Comparison of ENCODE assay signal across 23 cellular contexts in the genomic region with DNA sequence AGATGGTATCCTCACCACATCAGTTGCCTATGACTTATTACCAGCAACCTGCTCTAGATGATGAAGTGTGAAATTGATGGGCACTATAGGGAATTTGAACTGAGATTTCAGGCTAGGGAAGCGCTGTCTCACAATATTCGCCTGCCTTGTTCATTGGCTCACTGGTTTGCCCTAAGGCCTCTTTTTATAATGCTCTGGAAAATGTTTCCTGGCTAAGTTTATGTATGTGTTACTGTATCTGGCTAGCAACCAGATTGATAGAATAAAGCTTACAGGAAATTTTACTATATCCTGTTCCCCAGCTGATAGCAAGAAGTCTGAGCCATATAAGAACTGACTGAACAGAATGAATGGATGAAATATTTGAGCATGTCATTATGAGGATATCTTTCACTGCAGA.
DNase-seq lines count a peak whose midpoint lies in the region; ATAC-seq, FAIRE-seq and TF ChIP-seq lines count a peak whose summit lies in the region.
"Had no signal": no experiment of that assay in that cellular context is flagged by ENCODE, and none has a peak within 500 bp of the region (broad histone marks: within the 10 kb centered on the region; RNA-seq: fewer than 3 reads in every experiment).

No MANE protein-coding gene starts in this region.

- intact Hi-C loops in IMR-90 (cut with micrococcal nuclease) (no loop called here), endothelial cell of umbilical vein (cut with micrococcal nuclease) (no loop called here)
- intact Hi-C loops in activated T-helper 1 cell treated with anti-CD3 and anti-CD28 coated beads, Interleukin-12 subunit alpha, Interleukin-12 subunit beta, Interleukin-2, Interleukin-4 antibody, amounts not matched to agents 30 ng/mL and 10 ng/mL and 1 ng/mL, durations not matched to agents 14 hours and 24 hours and 36 hours (cut with micrococcal nuclease): no loop called here

- no peak overlapping the region for H2BK12ac ChIP-seq in mesenchymal stem cell (ENCODE audit: low read length in 2 of 2)

- H4K91ac ChIP-seq in IMR-90 (ENCODE audit: insufficient read depth, low read depth, low read length): no peak overlapping the region
- H4K91ac ChIP-seq in mesenchymal stem cell (ENCODE audit: low read length): no peak overlapping the region

- H2BK15ac ChIP-seq in IMR-90 (ENCODE audit: low read depth, low read length) (no peak overlapping the region), mesenchymal stem cell (ENCODE audit: low read depth, poor library complexity, severe bottlenecking) (no peak overlapping the region)

- H3K9me1 ChIP-seq in IMR-90 (ENCODE audit: insufficient read depth, low read length): no peaks in the 10 kb centered on the region
- no peaks in the 10 kb centered on the region for H3K9me1 ChIP-seq in endothelial cell of umbilical vein (replicated peaks; ENCODE audit: control insufficient read depth, extremely low read depth, insufficient read depth, low read length)

- H4K8ac ChIP-seq in IMR-90 (ENCODE audit: low read depth in 2 of 2, low read length in 2 of 2) (no peak overlapping the region), mesenchymal stem cell (ENCODE audit: low read length) (peak overlapping the region; percentile 5)

- H3K4ac ChIP-seq in IMR-90 (ENCODE audit: low read depth, low read length) (no peak overlapping the region), mesenchymal stem cell (ENCODE audit: low read depth in 1 of 2, low read length in 2 of 2) (no peak overlapping the region)

- DNase-seq in BE2C: peak; percentile 31
- DNase-seq in IMR-90: no peak
- DNase-seq in endothelial cell of umbilical vein (ENCODE audit: low read depth, low spot score): peak; percentile 75
- no peak for DNase-seq in mesenchymal stem cell
- DNase-seq in activated T-helper 1 cell treated with anti-CD3 and anti-CD28 coated beads, Interleukin-12 subunit alpha, Interleukin-12 subunit beta, Interleukin-2, Interleukin-4 antibody, amounts not matched to agents 30 ng/mL and 10 ng/mL and 1 ng/mL, durations not matched to agents 14 hours and 24 hours and 36 hours (ENCODE audit: low spot score): no peak
- DNase-seq in activated CD8-positive, alpha-beta memory T cell treated with anti-CD3 and anti-CD28 coated beads, Interleukin-2, amount 10 ng/mL, durations not matched to agents 7 days and 5 days: no peak
- DNase-seq in 8988T: no peak
- DNase-seq: CD8-positive, alpha-beta memory T cell; DMS 273 treated with DMSO at 0.1 percent for 48 hours; DMS79; GF-D8; Karpas-422; NCI-H1092; NCI-H1417 treated with DMSO at 0.1 percent for 48 hours; NCI-H1694 treated with DMSO at 0.1 percent for 48 hours; NCI-H2171 treated with DMSO at 0.1 percent for 48 hours; NCI-H524 treated with DMSO at 0.1 percent for 48 hours; Peyer's patch; SIG-M5 had no signal

- dilution Hi-C loops in IMR-90 (cut with HindIII; ENCODE audit: low sequenced_read_pairs, unreplicated experiment): no loop called here
- dilution Hi-C loops in endothelial cell of umbilical vein (cut with MboI; ENCODE audit: extremely low pct_ligation_motif_present, low sequenced_read_pairs): no loop called here

- no peak overlapping the region for H2AK5ac ChIP-seq in IMR-90 (ENCODE audit: low read depth, low read length)
- H2AK5ac ChIP-seq in mesenchymal stem cell (ENCODE audit: low read length, severe bottlenecking): no peak overlapping the region

- H3K14ac ChIP-seq in IMR-90 (replicated peaks; ENCODE audit: low read depth, low read length) (no peak overlapping the region), mesenchymal stem cell (ENCODE audit: low read length in 2 of 2) (no peak overlapping the region)

- H3K9me3 ChIP-seq in BE2C (no peaks in the 10 kb centered on the region), IMR-90 (ENCODE audit: control insufficient read depth, insufficient read depth, low read length) (no peaks in the 10 kb centered on the region), endothelial cell of umbilical vein (replicated peaks; ENCODE audit: control insufficient read depth, insufficient read depth, low read length) (no peaks in the 10 kb centered on the region), mesenchymal stem cell (ENCODE audit: control insufficient read depth, low read length) (no peaks in the 10 kb centered on the region)
- H3K9me3 ChIP-seq: Peyer's patch had no signal

- H3K4me2 ChIP-seq in IMR-90 (ENCODE audit: low read depth, low read length): no peak overlapping the region
- H3K4me2 ChIP-seq in endothelial cell of umbilical vein (ENCODE audit: insufficient read depth, low read length): no peak overlapping the region
- H3K4me2 ChIP-seq in mesenchymal stem cell (ENCODE audit: low read length, poor library complexity, severe bottlenecking): no peak overlapping the region

- no peak overlapping the region for H2AK9ac ChIP-seq in IMR-90 (replicated peaks; ENCODE audit: low read depth, low read length, poor library complexity)

- no CpG with 5 or more reads among the region's 2 CpGs for WGBS in IMR-90 (ENCODE audit: extremely low coverage in 2 of 2, insufficient read length in 1 of 2), 2 experiments
- WGBS in mesenchymal stem cell: 100% methylated on average over 2 of the region's 2 CpGs

- no peaks in the 10 kb centered on the region for H3K79me1 ChIP-seq in IMR-90 (ENCODE audit: low read depth in 1 of 2, low read length in 2 of 2)
- H3K79me1 ChIP-seq in mesenchymal stem cell (replicated peaks; ENCODE audit: low read length, poor library complexity, severe bottlenecking): peaks cover 7% of the 10 kb centered on the region

- H3K4me1 Mint-ChIP-seq in activated T-helper 1 cell treated with anti-CD3 and anti-CD28 coated beads, Interleukin-12 subunit alpha, Interleukin-12 subunit beta, Interleukin-2, Interleukin-4 antibody, amounts not matched to agents 30 ng/mL and 10 ng/mL and 1 ng/mL, durations not matched to agents 14 hours and 24 hours and 36 hours (ENCODE audit: low read depth): no peaks in the 10 kb centered on the region
- H3K4me1 Mint-ChIP-seq in activated CD8-positive, alpha-beta memory T cell treated with anti-CD3 and anti-CD28 coated beads, Interleukin-2, amount 10 ng/mL, durations not matched to agents 7 days and 5 days: peaks cover 2% of the 10 kb centered on the region
- H3K4me1 Mint-ChIP-seq: B cell; CD14-positive monocyte; CD8-positive, alpha-beta memory T cell had no signal

- FAIRE-seq in endothelial cell of umbilical vein (lab: Jason Lieb, UNC): no peak
- FAIRE-seq: GM12891, H54 had no signal

- no peak overlapping the region for H3K27ac ChIP-seq in IMR-90 (ENCODE audit: insufficient read depth, low read length)
- H3K27ac ChIP-seq in endothelial cell of umbilical vein (ENCODE audit: insufficient read depth, low read depth, low read length): no peak overlapping the region
- H3K27ac ChIP-seq in mesenchymal stem cell (ENCODE audit: low read length, poor library complexity, severe bottlenecking): no peak overlapping the region
- H3K27ac ChIP-seq: Peyer's patch had no signal

- no peak overlapping the region for H3K4me3 ChIP-seq in BE2C (ENCODE audit: low read depth, low read length)
- no peak overlapping the region for H3K4me3 ChIP-seq in IMR-90 (ENCODE audit: insufficient read depth, low read depth, low read length)
- no peak overlapping the region for H3K4me3 ChIP-seq in endothelial cell of umbilical vein (replicated peaks in 1 of 3; ENCODE audit: insufficient read depth in 1 of 3, low read depth in 1 of 3, low read length in 3 of 3)
- H3K4me3 ChIP-seq in mesenchymal stem cell (ENCODE audit: insufficient read depth in 1 of 2, low read depth in 1 of 2, low read length in 2 of 2): no peak overlapping the region
- H3K4me3 ChIP-seq: Peyer's patch had no signal

- no peak overlapping the region for H4K5ac ChIP-seq in IMR-90 (ENCODE audit: low read depth, low read length)

- POLR2A ChIA-PET in IMR-90 (lab: Charles Lee; ENCODE audit: unreplicated experiment): no interaction called here
- POLR2A ChIA-PET in endothelial cell of umbilical vein (lab: Charles Lee): no interaction called here

- H3K79me2 ChIP-seq in endothelial cell of umbilical vein (ENCODE audit: control insufficient read depth, insufficient read depth, low read length): no peaks in the 10 kb centered on the region

- BruUV-seq in IMR-90 (replicated peaks; lab: Mats Ljungman, UMichigan) (no TSS peak), endothelial cell of umbilical vein (replicated peaks; lab: Mats Ljungman, UMichigan) (no TSS peak)

- no peaks in the 10 kb centered on the region for H3K36me3 Mint-ChIP-seq in activated T-helper 1 cell treated with anti-CD3 and anti-CD28 coated beads, Interleukin-12 subunit alpha, Interleukin-12 subunit beta, Interleukin-2, Interleukin-4 antibody, amounts not matched to agents 30 ng/mL and 10 ng/mL and 1 ng/mL, durations not matched to agents 14 hours and 24 hours and 36 hours (ENCODE audit: low read depth)
- H3K36me3 Mint-ChIP-seq in activated CD8-positive, alpha-beta memory T cell treated with anti-CD3 and anti-CD28 coated beads, Interleukin-2, amount 10 ng/mL, durations not matched to agents 7 days and 5 days: peaks cover 4% of the 10 kb centered on the region

- no peak overlapping the region for H3K4me3 Mint-ChIP-seq in activated T-helper 1 cell treated with anti-CD3 and anti-CD28 coated beads, Interleukin-12 subunit alpha, Interleukin-12 subunit beta, Interleukin-2, Interleukin-4 antibody, amounts not matched to agents 30 ng/mL and 10 ng/mL and 1 ng/mL, durations not matched to agents 14 hours and 24 hours and 36 hours
- H3K4me3 Mint-ChIP-seq in activated CD8-positive, alpha-beta memory T cell treated with anti-CD3 and anti-CD28 coated beads, Interleukin-2, amount 10 ng/mL, durations not matched to agents 7 days and 5 days: no peak overlapping the region
- H3K4me3 Mint-ChIP-seq: B cell; CD14-positive monocyte; CD8-positive, alpha-beta memory T cell had no signal

- H3K9ac ChIP-seq in IMR-90 (ENCODE audit: low read depth, low read length) (no peak overlapping the region), endothelial cell of umbilical vein (replicated peaks; ENCODE audit: extremely low read depth, insufficient read depth, low read length) (no peak overlapping the region), mesenchymal stem cell (ENCODE audit: low read length) (no peak overlapping the region)

- H3K23ac ChIP-seq in IMR-90 (ENCODE audit: low read depth, low read length): no peak overlapping the region
- H3K23ac ChIP-seq in mesenchymal stem cell (ENCODE audit: low read length in 2 of 2): no peak overlapping the region

- no peak overlapping the region for H2BK20ac ChIP-seq in IMR-90 (ENCODE audit: low read depth, low read length)

- no peak overlapping the region for H2BK5ac ChIP-seq in IMR-90 (ENCODE audit: low read depth, low read length, poor library complexity, severe bottlenecking)
- H2BK5ac ChIP-seq in mesenchymal stem cell (ENCODE audit: low read depth, low read length, poor library complexity, severe bottlenecking): no peak overlapping the region

- H4K20me1 ChIP-seq in IMR-90 (ENCODE audit: insufficient read depth, low read length) (no peaks in the 10 kb centered on the region), endothelial cell of umbilical vein (replicated peaks; ENCODE audit: control insufficient read depth, extremely low read depth, insufficient read depth, low read length) (no peaks in the 10 kb centered on the region)

- CTCF ChIA-PET in IMR-90 (lab: Yijun Ruan, JAX): interaction anchor here (1.2 kb wide), 1 partner anchor 37 kb away, joined by 4 read pairs; no protein-coding TSS in a partner anchor
- CTCF ChIA-PET in endothelial cell of umbilical vein (lab: Charles Lee): interaction anchor here (1.1 kb wide), 1 partner anchor 65 kb away, joined by 3 read pairs; no protein-coding TSS in a partner anchor
- CTCF ChIA-PET in activated CD8-positive, alpha-beta memory T cell treated with anti-CD3 and anti-CD28 coated beads, Interleukin-2, amount 10 ng/mL, durations not matched to agents 7 days and 5 days (lab: Charles Lee): no interaction called here

- TF ChIP-seq RAD21 in IMR-90 (IDR thresholded peaks at IDR 0.05; ENCODE audit: low read length): no peak

- H3K56ac ChIP-seq in IMR-90 (ENCODE audit: extremely low read depth, insufficient read depth, low read length): 0 out of 2 replicates have a peak overlapping the region, but pooled peaks have one; percentile 17

- H2AFZ ChIP-seq in IMR-90 (replicated peaks; ENCODE audit: low read length, poor library complexity): no peak overlapping the region
- no peak overlapping the region for H2AFZ ChIP-seq in endothelial cell of umbilical vein (ENCODE audit: low read depth, low read length)
- no peak overlapping the region for H2AFZ ChIP-seq in mesenchymal stem cell (ENCODE audit: low read depth, low read length)

- H3K36me3 ChIP-seq in BE2C: no peaks in the 10 kb centered on the region
- H3K36me3 ChIP-seq in IMR-90 (ENCODE audit: control insufficient read depth, insufficient read depth, low read length): no peaks in the 10 kb centered on the region
- no peaks in the 10 kb centered on the region for H3K36me3 ChIP-seq in endothelial cell of umbilical vein (ENCODE audit: control insufficient read depth in 2 of 2, extremely low read depth in 1 of 2, insufficient read depth in 2 of 2, low read length in 2 of 2)
- H3K36me3 ChIP-seq in mesenchymal stem cell (ENCODE audit: control insufficient read depth in 1 of 2, insufficient read depth in 2 of 2, low read depth in 1 of 2, low read length in 2 of 2): peaks cover 0 to 7% of the 10 kb centered on the region in 2 experiments
- H3K36me3 ChIP-seq: Peyer's patch had no signal

- no peak overlapping the region for H3K27ac Mint-ChIP-seq in activated T-helper 1 cell treated with anti-CD3 and anti-CD28 coated beads, Interleukin-12 subunit alpha, Interleukin-12 subunit beta, Interleukin-2, Interleukin-4 antibody, amounts not matched to agents 30 ng/mL and 10 ng/mL and 1 ng/mL, durations not matched to agents 14 hours and 24 hours and 36 hours
- H3K27ac Mint-ChIP-seq in activated CD8-positive, alpha-beta memory T cell treated with anti-CD3 and anti-CD28 coated beads, Interleukin-2, amount 10 ng/mL, durations not matched to agents 7 days and 5 days: no peak overlapping the region
- H3K27ac Mint-ChIP-seq: B cell; CD14-positive monocyte; CD8-positive, alpha-beta memory T cell had no signal

- H3K27me3 ChIP-seq in BE2C (no peaks in the 10 kb centered on the region), IMR-90 (ENCODE audit: control insufficient read depth, insufficient read depth, low read length) (no peaks in the 10 kb centered on the region), endothelial cell of umbilical vein (ENCODE audit: control insufficient read depth in 2 of 2, insufficient read depth in 2 of 2, low read length in 2 of 2) (no peaks in the 10 kb centered on the region), mesenchymal stem cell (ENCODE audit: control insufficient read depth in 1 of 2, insufficient read depth in 1 of 2, low read length in 2 of 2) (no peaks in the 10 kb centered on the region)
- H3K27me3 ChIP-seq: Peyer's patch had no signal

- H3K27me3 Mint-ChIP-seq in activated T-helper 1 cell treated with anti-CD3 and anti-CD28 coated beads, Interleukin-12 subunit alpha, Interleukin-12 subunit beta, Interleukin-2, Interleukin-4 antibody, amounts not matched to agents 30 ng/mL and 10 ng/mL and 1 ng/mL, durations not matched to agents 14 hours and 24 hours and 36 hours (ENCODE audit: insufficient read depth): no peaks in the 10 kb centered on the region
- H3K27me3 Mint-ChIP-seq in activated CD8-positive, alpha-beta memory T cell treated with anti-CD3 and anti-CD28 coated beads, Interleukin-2, amount 10 ng/mL, durations not matched to agents 7 days and 5 days: no peaks in the 10 kb centered on the region
- H3K27me3 Mint-ChIP-seq: B cell; CD8-positive, alpha-beta memory T cell had no signal

- H2BK120ac ChIP-seq in IMR-90 (ENCODE audit: low read depth, low read length) (no peak overlapping the region), mesenchymal stem cell (ENCODE audit: low read depth, low read length) (no peak overlapping the region)

- H3K9me3 Mint-ChIP-seq in activated T-helper 1 cell treated with anti-CD3 and anti-CD28 coated beads, Interleukin-12 subunit alpha, Interleukin-12 subunit beta, Interleukin-2, Interleukin-4 antibody, amounts not matched to agents 30 ng/mL and 10 ng/mL and 1 ng/mL, durations not matched to agents 14 hours and 24 hours and 36 hours: no peaks in the 10 kb centered on the region
- H3K9me3 Mint-ChIP-seq in activated CD8-positive, alpha-beta memory T cell treated with anti-CD3 and anti-CD28 coated beads, Interleukin-2, amount 10 ng/mL, durations not matched to agents 7 days and 5 days (ENCODE audit: low read depth): no peaks in the 10 kb centered on the region
- H3K9me3 Mint-ChIP-seq: CD8-positive, alpha-beta memory T cell had no signal

- TF ChIP-seq CTCF in BE2C (IDR thresholded peaks at IDR 0.05; ENCODE audit: low read depth, low read length) (no peak), IMR-90 (conservative IDR thresholded peaks at IDR 0.05; ENCODE audit: low read depth, low read length) (no peak), endothelial cell of umbilical vein (IDR thresholded peaks at IDR 0.05; ENCODE audit: extremely low read depth in 1 of 2, insufficient read depth in 1 of 2, low read depth in 1 of 2, low read length in 2 of 2) (no peak)

- in situ Hi-C loops in IMR-90 (cut with MboI; ENCODE audit: low sequenced_read_pairs): no loop called here

- peaks cover 2% of the 10 kb centered on the region; the same call in 1 of the 2 replicates for H3K4me1 ChIP-seq in BE2C
- H3K4me1 ChIP-seq in IMR-90 (ENCODE audit: control insufficient read depth, insufficient read depth, low read length): no peaks in the 10 kb centered on the region
- H3K4me1 ChIP-seq in endothelial cell of umbilical vein (ENCODE audit: control insufficient read depth, extremely low read depth, insufficient read depth, low read length): peaks cover 5% of the 10 kb centered on the region
- H3K4me1 ChIP-seq in mesenchymal stem cell (ENCODE audit: control insufficient read depth, insufficient read depth, low read depth, low read length): no peaks in the 10 kb centered on the region
- H3K4me1 ChIP-seq: Peyer's patch had no signal

- no peak overlapping the region for H3K18ac ChIP-seq in IMR-90 (ENCODE audit: low read depth, low read length)
- no peak overlapping the region for H3K18ac ChIP-seq in mesenchymal stem cell (ENCODE audit: low read depth in 1 of 2, low read length in 2 of 2)

- TF ChIP-seq POLR2A in IMR-90 (IDR thresholded peaks at IDR 0.05; ENCODE audit: low read depth, low read length) (no peak), endothelial cell of umbilical vein (IDR thresholded peaks at IDR 0.05; ENCODE audit: low read depth, low read length) (no peak)

- ATAC-seq in IMR-90 (ENCODE audit: low read depth): no peak
- ATAC-seq in activated CD8-positive, alpha-beta memory T cell treated with anti-CD3 and anti-CD28 coated beads, Interleukin-2, amount 10 ng/mL, durations not matched to agents 7 days and 5 days: no peak

Comparison
In these comparisons a context has a peak if more than half of its experiments do, and no peak if none do; other contexts are left out.
1. DNase-seq: peak in BE2C (single experiment) and endothelial cell of umbilical vein (single experiment); none in IMR-90 (single experiment), mesenchymal stem cell (single experiment), activated T-helper 1 cell treated with anti-CD3 and anti-CD28 coated beads, Interleukin-12 subunit alpha, Interleukin-12 subunit beta, Interleukin-2, Interleukin-4 antibody, amounts not matched to agents 30 ng/mL and 10 ng/mL and 1 ng/mL, durations not matched to agents 14 hours and 24 hours and 36 hours (single experiment), activated CD8-positive, alpha-beta memory T cell treated with anti-CD3 and anti-CD28 coated beads, Interleukin-2, amount 10 ng/mL, durations not matched to agents 7 days and 5 days (single experiment) and 8988T (single experiment).